In the genomic region with DNA sequence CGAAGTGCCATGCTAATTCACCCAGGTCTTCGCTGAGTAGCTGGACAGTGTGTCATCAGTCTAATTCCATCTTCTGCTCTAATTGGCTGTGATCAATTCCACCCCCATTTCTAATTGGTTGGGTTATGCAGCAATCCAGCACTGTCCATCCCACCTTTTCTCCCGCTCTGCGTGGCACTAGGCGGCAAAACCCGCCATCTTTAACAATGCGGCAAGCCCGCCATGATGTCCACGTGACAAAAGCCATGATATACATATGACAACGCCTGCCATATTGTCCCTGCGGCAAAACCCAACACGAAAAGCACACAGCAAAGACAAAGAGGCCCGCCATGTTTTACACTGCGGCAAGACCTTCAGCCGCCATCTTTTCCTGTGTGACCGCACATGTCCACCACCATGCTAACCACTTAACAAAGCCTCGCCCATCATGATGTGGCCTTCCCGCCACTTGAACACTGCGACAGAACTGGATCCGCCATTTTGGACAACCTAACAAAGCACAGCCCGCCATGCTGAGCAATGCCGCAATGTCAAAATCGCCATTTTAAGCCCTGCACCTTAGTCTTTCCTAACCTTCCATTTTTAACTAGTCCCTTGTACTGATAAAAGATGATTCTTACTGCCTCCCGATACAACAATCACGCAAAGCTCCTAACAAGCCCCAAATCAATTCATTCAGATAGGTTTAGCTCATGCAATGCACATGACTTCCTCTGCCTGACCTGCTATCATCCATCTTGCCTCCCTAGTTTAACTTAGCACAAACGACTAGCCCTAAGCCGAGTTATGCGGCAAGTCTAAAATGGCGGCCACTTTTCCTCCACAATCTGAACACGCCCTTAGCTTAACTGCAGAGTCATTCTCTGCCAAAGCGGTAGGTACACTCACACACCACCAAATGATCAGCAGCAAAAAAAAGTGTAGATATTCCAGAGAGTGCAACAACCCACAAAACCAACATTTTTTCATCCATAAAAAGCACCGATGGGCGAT, we compare ENCODE assay signal across 1 cellular context.
TF ChIP-seq lines count a peak whose summit lies in the region.

No MANE protein-coding gene starts in this region.

TF ChIP-seq in SK-N-SH, 30 proteins besides CTCF, POLR2A, EP300 and RAD21 (continued from another document):
- TF ChIP-seq TCF12 (IDR thresholded peaks at IDR 0.05) (peak; percentile 25; the same call in 1 of the 2 replicates), RXRA (IDR thresholded peaks at IDR 0.05; ENCODE audit: borderline replicate concordance, low read depth) (no peak), FOXJ3 (CRISPR knock-in tag; IDR thresholded peaks at IDR 0.05) (no peak), MXI1 (IDR thresholded peaks at IDR 0.05; ENCODE audit: low read depth, low read length) (peak; percentile 91), USF1 (IDR thresholded peaks at IDR 0.05; ENCODE audit: borderline replicate concordance, low read depth) (peak; percentile 91), TEAD4 (IDR thresholded peaks at IDR 0.05; ENCODE audit: borderline replicate concordance, insufficient read depth) (peak; percentile 22; the same call in 1 of the 2 replicates), GABPA (IDR thresholded peaks at IDR 0.05; ENCODE audit: low read depth) (no peak), RFX5 (IDR thresholded peaks at IDR 0.05; ENCODE audit: low read length) (no peak), CHD2 (IDR thresholded peaks at IDR 0.05; ENCODE audit: low read length, partially characterized antibody) (peak; percentile 11), NRF1 (IDR thresholded peaks at IDR 0.05; ENCODE audit: low read depth, low read length) (no peak), JUND (IDR thresholded peaks at IDR 0.05) (no peak), SMC3 (IDR thresholded peaks at IDR 0.05; ENCODE audit: low read depth, low read length) (no peak), USF2 (IDR thresholded peaks at IDR 0.05; ENCODE audit: borderline replicate concordance, low read depth, low read length) (peak; percentile 8; the same call in 1 of the 2 replicates)
- TF ChIP-seq, protein P1, sequence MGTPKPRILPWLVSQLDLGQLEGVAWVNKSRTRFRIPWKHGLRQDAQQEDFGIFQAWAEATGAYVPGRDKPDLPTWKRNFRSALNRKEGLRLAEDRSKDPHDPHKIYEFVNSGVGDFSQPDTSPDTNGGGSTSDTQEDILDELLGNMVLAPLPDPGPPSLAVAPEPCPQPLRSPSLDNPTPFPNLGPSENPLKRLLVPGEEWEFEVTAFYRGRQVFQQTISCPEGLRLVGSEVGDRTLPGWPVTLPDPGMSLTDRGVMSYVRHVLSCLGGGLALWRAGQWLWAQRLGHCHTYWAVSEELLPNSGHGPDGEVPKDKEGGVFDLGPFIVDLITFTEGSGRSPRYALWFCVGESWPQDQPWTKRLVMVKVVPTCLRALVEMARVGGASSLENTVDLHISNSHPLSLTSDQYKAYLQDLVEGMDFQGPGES (IDR thresholded peaks at IDR 0.05; ENCODE audit: low read depth, low read length): peak; percentile 29; the same call in 1 of the 2 replicates
- TF ChIP-seq, protein P2, sequence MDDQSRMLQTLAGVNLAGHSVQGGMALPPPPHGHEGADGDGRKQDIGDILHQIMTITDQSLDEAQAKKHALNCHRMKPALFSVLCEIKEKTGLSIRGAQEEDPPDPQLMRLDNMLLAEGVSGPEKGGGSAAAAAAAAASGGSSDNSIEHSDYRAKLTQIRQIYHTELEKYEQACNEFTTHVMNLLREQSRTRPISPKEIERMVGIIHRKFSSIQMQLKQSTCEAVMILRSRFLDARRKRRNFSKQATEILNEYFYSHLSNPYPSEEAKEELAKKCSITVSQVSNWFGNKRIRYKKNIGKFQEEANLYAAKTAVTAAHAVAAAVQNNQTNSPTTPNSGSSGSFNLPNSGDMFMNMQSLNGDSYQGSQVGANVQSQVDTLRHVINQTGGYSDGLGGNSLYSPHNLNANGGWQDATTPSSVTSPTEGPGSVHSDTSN (IDR thresholded peaks at IDR 0.05): peak; percentile 94
